19 cellular contexts compared by ENCODE assay signal in the genomic region with DNA sequence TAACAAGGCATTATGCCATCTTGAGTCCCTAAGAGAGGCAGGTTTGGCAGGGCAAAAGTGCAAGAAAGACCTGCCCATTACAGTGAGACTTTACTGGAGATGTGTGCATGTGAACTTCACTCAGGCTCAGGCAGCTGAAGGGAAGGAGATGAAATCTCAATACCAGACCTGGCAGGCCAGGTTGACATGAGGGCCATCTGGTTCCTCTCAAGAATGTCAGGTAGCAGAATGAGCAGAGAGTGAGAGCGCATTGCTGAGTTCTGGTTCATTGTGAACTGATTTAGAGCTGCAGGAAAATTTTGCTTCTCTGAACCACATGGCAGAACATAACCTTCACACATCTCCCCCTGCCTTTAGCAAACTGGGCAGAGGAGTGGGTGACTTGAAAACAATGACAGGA.
"Had no signal": no experiment of that assay in that cellular context is flagged by ENCODE, and none has a peak within 500 bp of the region (broad histone marks: within the 10 kb centered on the region; RNA-seq: fewer than 3 reads in every experiment).

No MANE protein-coding gene starts in this region.

- H3K36me3 ChIP-seq: right lobe of liver, tibial artery, uterus had no signal

- H3K4me3 ChIP-seq: hepatocyte, right lobe of liver, skin epidermis, tibial artery, uterus had no signal

- H3K27ac ChIP-seq: hepatocyte, parathyroid adenoma, right lobe of liver, skin epidermis, tibial artery, uterus had no signal

- H3K9me3 ChIP-seq: right lobe of liver, tibial artery, uterus had no signal

- DNase-seq: activated CD4-positive, alpha-beta memory T cell treated with anti-CD3 and anti-CD28 coated beads for 36 hours; activated CD4-positive, alpha-beta T cell treated with anti-CD3 and anti-CD28 coated beads for 48 hours; activated CD4-positive, CD25-positive, alpha-beta regulatory T cell; activated effector memory CD4-positive, alpha-beta T cell treated with anti-CD3 and anti-CD28 coated beads, Interleukin-2, amount 50 U/mL, for 16 hours; activated naive CD4-positive, alpha-beta T cell treated with anti-CD3 and anti-CD28 coated beads, Interleukin-2, amount 50 U/mL, for 16 hours; activated naive CD8-positive, alpha-beta T cell treated with anti-CD3 and anti-CD28 coated beads, Interleukin-2, amount 50 U/mL, for 24 hours; activated T-cell treated with anti-CD3 and anti-CD28 coated beads for 4 hours; erythroblast; foreskin fibroblast; nucleus accumbens; right lobe of liver; stimulated activated CD4-positive, alpha-beta T cell treated with anti-CD3 and anti-CD28 coated beads, Interleukin-1b, Interleukin-23, amount 100 ng/mL, for 48 hours; stimulated activated naive CD8-positive, alpha-beta T cell treated with anti-CD3 and anti-CD28 coated beads, Interleukin-15, amount 100 ng/mL, for 72 hours; T1000; tibial artery; uterus had no signal

- H3K27me3 ChIP-seq: hepatocyte, right lobe of liver, tibial artery, uterus had no signal

- H3K4me1 ChIP-seq: parathyroid adenoma, right lobe of liver, tibial artery, uterus had no signal
